19 cellular contexts compared by ENCODE assay signal in genomic region chr1:105485207-105485606, GRCh38.
DNase-seq lines count a peak whose midpoint lies in the region; ATAC-seq and TF ChIP-seq lines count a peak whose summit lies in the region.
"Had no signal": no experiment of that assay in that cellular context is flagged by ENCODE, and none has a peak within 500 bp of the region (broad histone marks: within the 10 kb centered on the region; RNA-seq: fewer than 3 reads in every experiment).

No MANE protein-coding gene starts in this region.

- ATAC-seq in IMR-90 (ENCODE audit: low read depth) (no peak), left lobe of liver (no peak), HG02571 (IDR thresholded peaks at IDR 0.05; ENCODE audit: unreplicated experiment) (no peak)
- ATAC-seq: activated CD8-positive, alpha-beta T cell treated with anti-CD3 and anti-CD28 coated beads for 36 hours; left cardiac atrium; pancreas; stimulated activated memory B cell treated with anti-CD40 and anti-IgM and Interleukin-4, amounts not matched to agents 10 μg/mL and 1 μg/mL and 100 μg/mL, for 72 hours had no signal

- no peak overlapping the region for H2BK15ac ChIP-seq in IMR-90 (ENCODE audit: low read depth, low read length)

- no peak overlapping the region for H3K56ac ChIP-seq in IMR-90 (ENCODE audit: extremely low read depth, insufficient read depth, low read length)

- no peak overlapping the region for H3K18ac ChIP-seq in IMR-90 (ENCODE audit: low read depth, low read length)

- H3K4ac ChIP-seq in IMR-90 (ENCODE audit: low read depth, low read length) = no peak overlapping the region

- intact Hi-C loops in IMR-90 (cut with micrococcal nuclease) = no loop called here
- intact Hi-C loops in mammary epithelial cell (cut with micrococcal nuclease) = no loop called here

- no peak overlapping the region for H3K4me3 ChIP-seq in IMR-90 (ENCODE audit: insufficient read depth, low read depth, low read length)
- H3K4me3 ChIP-seq in mammary epithelial cell (replicated peaks in 1 of 3; ENCODE audit: insufficient read depth in 1 of 3, low read depth in 2 of 3, low read length in 3 of 3) = no peak overlapping the region
- H3K4me3 ChIP-seq: coronary artery, pancreas, SJCRH30, upper lobe of left lung had no signal

- dilution Hi-C loops in IMR-90 (cut with HindIII; ENCODE audit: low sequenced_read_pairs, unreplicated experiment) (no loop called here), mammary epithelial cell (cut with HindIII; ENCODE audit: low sequenced_read_pairs) (no loop called here)

- H3K14ac ChIP-seq in IMR-90 (replicated peaks; ENCODE audit: low read depth, low read length) = no peak overlapping the region

- no peak overlapping the region for H2AK5ac ChIP-seq in IMR-90 (ENCODE audit: low read depth, low read length)

- H4K8ac ChIP-seq in IMR-90 (ENCODE audit: low read depth in 2 of 2, low read length in 2 of 2) = no peak overlapping the region

- H2AFZ ChIP-seq in IMR-90 (replicated peaks; ENCODE audit: low read length, poor library complexity) (no peak overlapping the region), mammary epithelial cell (ENCODE audit: low read depth, low read length) (no peak overlapping the region)

- no peak overlapping the region for H2BK20ac ChIP-seq in IMR-90 (ENCODE audit: low read depth, low read length)

- TF ChIP-seq CTCF in AG09319 (IDR thresholded peaks at IDR 0.05; ENCODE audit: low read depth, low read length) (no peak), IMR-90 (conservative IDR thresholded peaks at IDR 0.05; ENCODE audit: low read depth, low read length) (no peak), mammary epithelial cell (conservative IDR thresholded peaks at IDR 0.05 in 1 of 2, IDR thresholded peaks at IDR 0.05 in 1 of 2; ENCODE audit: extremely low read depth in 1 of 2, insufficient read depth in 1 of 2, low read depth in 1 of 2, low read length in 2 of 2) (no peak)

- H4K20me1 ChIP-seq in IMR-90 (ENCODE audit: insufficient read depth, low read length) (no peaks in the 10 kb centered on the region), mammary epithelial cell (ENCODE audit: insufficient read depth, low read length) (no peaks in the 10 kb centered on the region)

- no TSS peak for BruUV-seq in IMR-90 (replicated peaks; lab: Mats Ljungman, UMichigan)
- BruUV-seq in mammary epithelial cell (replicated peaks; lab: Mats Ljungman, UMichigan) = no TSS peak

- WGBS in IMR-90 (ENCODE audit: extremely low coverage in 2 of 2, insufficient read length in 1 of 2), 2 experiments = no CpG with 5 or more reads among the region's 2 CpGs
- WGBS in mammary epithelial cell (ENCODE audit: low coverage, missing lambda C conversion rate) = 88% methylated on average over 2 of the region's 2 CpGs

- peak; percentile 62 for DNase-seq in AG09319 (ENCODE audit: extremely low read depth, low read depth)
- peak; percentile 58 for DNase-seq in IMR-90
- DNase-seq in mammary epithelial cell = peak; percentile 0
- DNase-seq in kidney tubule cell (ENCODE audit: low spot score) = peak; percentile 59
- no peak for DNase-seq in midbrain (lab: John Stamatoyannopoulos, UW)
- no peak for DNase-seq in NK-92 (lab: John Stamatoyannopoulos, UW; ENCODE audit: unreplicated experiment)
- no peak for DNase-seq in left lobe of liver (ENCODE audit: low spot score)
- DNase-seq: activated CD8-positive, alpha-beta T cell treated with anti-CD3 and anti-CD28 coated beads for 36 hours; hypothalamus; Karpas-422; left cardiac atrium; NCI-H1436; pancreas; SJCRH30; small intestine; upper lobe of left lung had no signal

- H3K9me3 ChIP-seq in IMR-90 (ENCODE audit: control insufficient read depth, insufficient read depth, low read length) = peaks cover 5% of the 10 kb centered on the region; the same call in 1 of the 2 replicates
- H3K9me3 ChIP-seq in mammary epithelial cell (replicated peaks; ENCODE audit: insufficient read depth, low read length) = no peaks in the 10 kb centered on the region
- H3K9me3 ChIP-seq: pancreas, SJCRH30, upper lobe of left lung had no signal

- H3K27me3 ChIP-seq in IMR-90 (ENCODE audit: control insufficient read depth, insufficient read depth, low read length) (no peaks in the 10 kb centered on the region), mammary epithelial cell (ENCODE audit: insufficient read depth, low read length) (no peaks in the 10 kb centered on the region)
- H3K27me3 ChIP-seq: pancreas, SJCRH30, upper lobe of left lung had no signal

- no peak overlapping the region for H3K4me2 ChIP-seq in IMR-90 (ENCODE audit: low read depth, low read length)
- no peak overlapping the region for H3K4me2 ChIP-seq in mammary epithelial cell (ENCODE audit: insufficient read depth, low read depth, low read length)

- POLR2A ChIA-PET in IMR-90 (lab: Charles Lee; ENCODE audit: unreplicated experiment) = no interaction called here

- in situ Hi-C loops in IMR-90 (cut with MboI; ENCODE audit: low sequenced_read_pairs) (no loop called here), mammary epithelial cell (cut with MboI; ENCODE audit: low sequenced_read_pairs in 2 of 2) (no loop called here)

- no peak overlapping the region for H2AK9ac ChIP-seq in IMR-90 (replicated peaks; ENCODE audit: low read depth, low read length, poor library complexity)

- H2BK5ac ChIP-seq in IMR-90 (ENCODE audit: low read depth, low read length, poor library complexity, severe bottlenecking) = no peak overlapping the region

- H3K36me3 ChIP-seq in IMR-90 (ENCODE audit: control insufficient read depth, insufficient read depth, low read length) (no peaks in the 10 kb centered on the region), mammary epithelial cell (ENCODE audit: insufficient read depth, low read length) (no peaks in the 10 kb centered on the region)
- H3K36me3 ChIP-seq: pancreas, SJCRH30, upper lobe of left lung had no signal

- H3K27ac ChIP-seq in IMR-90 (ENCODE audit: insufficient read depth, low read length) (no peak overlapping the region), mammary epithelial cell (ENCODE audit: insufficient read depth, low read depth, low read length) (no peak overlapping the region)
- H3K27ac ChIP-seq: coronary artery, pancreas, SJCRH30, upper lobe of left lung had no signal

- H3K4me1 ChIP-seq in IMR-90 (ENCODE audit: control insufficient read depth, insufficient read depth, low read length) (no peaks in the 10 kb centered on the region), mammary epithelial cell (ENCODE audit: insufficient read depth, low read length) (peaks cover 2% of the 10 kb centered on the region)
- H3K4me1 ChIP-seq: pancreas, SJCRH30, upper lobe of left lung had no signal

- H4K91ac ChIP-seq in IMR-90 (ENCODE audit: insufficient read depth, low read depth, low read length) = no peak overlapping the region

- no peak overlapping the region for H2BK120ac ChIP-seq in IMR-90 (ENCODE audit: low read depth, low read length)

- no peak for TF ChIP-seq POLR2A in IMR-90 (IDR thresholded peaks at IDR 0.05; ENCODE audit: low read depth, low read length)

- no peaks in the 10 kb centered on the region for H3K79me1 ChIP-seq in IMR-90 (ENCODE audit: low read depth in 1 of 2, low read length in 2 of 2)

- H3K9me1 ChIP-seq in IMR-90 (ENCODE audit: insufficient read depth, low read length) = no peaks in the 10 kb centered on the region

- H3K79me2 ChIP-seq in mammary epithelial cell (ENCODE audit: insufficient read depth, low read length) = no peaks in the 10 kb centered on the region

- no peak overlapping the region for H4K5ac ChIP-seq in IMR-90 (ENCODE audit: low read depth, low read length)

- no peak for TF ChIP-seq RAD21 in IMR-90 (IDR thresholded peaks at IDR 0.05; ENCODE audit: low read length)

- no peak overlapping the region for H3K23ac ChIP-seq in IMR-90 (ENCODE audit: low read depth, low read length)

- H3K9ac ChIP-seq in IMR-90 (ENCODE audit: low read depth, low read length) = no peak overlapping the region
- no peak overlapping the region for H3K9ac ChIP-seq in mammary epithelial cell (ENCODE audit: insufficient read depth, low read length)

- CTCF ChIA-PET in IMR-90 (lab: Yijun Ruan, JAX) = no interaction called here
- CTCF ChIA-PET in mammary epithelial cell (lab: Charles Lee; ENCODE audit: low non-redundant PET) = no interaction called here

TF ChIP-seq in IMR-90, 13 proteins besides CTCF, POLR2A, EP300 and RAD21:
- TF ChIP-seq NFE2L2 (IDR thresholded peaks at IDR 0.05; ENCODE audit: low read depth, low read length) (no peak), FOS (IDR thresholded peaks at IDR 0.05; ENCODE audit: low read depth, low read length) (0 out of 2 replicates have a peak, but pooled peaks have one; percentile 7), CEBPB (IDR thresholded peaks at IDR 0.05; ENCODE audit: low read depth, low read length) (peak; percentile 28; the same call in 1 of the 2 replicates)

Comparison
In these comparisons a context has a peak if more than half of its experiments do, and no peak if none do; other contexts are left out.
1. DNase-seq: peak in AG09319 (single experiment), IMR-90 (single experiment), mammary epithelial cell (single experiment) and kidney tubule cell (single experiment); none in midbrain (single experiment), NK-92 (single experiment) and left lobe of liver (single experiment).